Comparison of ENCODE assay signal across 1 cellular context in the genomic region with DNA sequence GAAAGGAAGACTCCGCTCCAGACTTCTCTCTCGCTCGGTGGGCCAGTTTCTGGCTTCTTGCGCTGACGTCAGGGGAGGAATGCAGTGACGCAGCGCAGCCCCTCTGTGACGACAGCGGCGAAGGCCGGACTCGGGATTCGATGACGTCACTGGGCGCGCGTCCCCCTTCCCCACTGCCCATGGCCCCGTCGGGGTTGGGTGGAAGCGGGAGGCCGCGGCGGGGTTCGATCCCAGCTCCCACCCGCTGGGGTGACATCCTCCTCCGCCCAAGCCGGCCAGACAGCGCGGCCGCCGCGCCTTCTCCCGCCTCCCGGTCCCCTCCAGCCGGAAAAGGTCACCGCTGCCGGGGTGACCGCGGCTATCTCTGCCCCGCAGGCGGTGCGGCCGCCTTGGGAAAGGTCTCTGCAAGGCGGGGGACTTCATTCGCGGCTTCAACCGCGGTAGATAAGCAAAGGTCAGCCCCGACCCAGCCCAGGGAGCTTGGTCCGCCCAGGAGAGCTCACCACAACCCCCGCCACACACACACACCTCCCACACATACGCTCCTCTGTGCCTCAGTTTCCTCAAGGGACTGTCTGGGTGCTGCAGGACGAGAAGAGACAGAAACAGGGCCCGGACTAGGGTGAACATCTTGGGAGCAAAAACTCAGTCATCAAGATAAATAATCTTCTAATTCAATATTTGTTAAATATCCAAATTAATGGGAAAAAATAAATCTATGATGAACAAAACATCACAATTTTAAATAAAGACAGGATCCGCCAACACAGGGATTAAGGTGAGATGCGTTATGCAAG.
TF ChIP-seq lines count a peak whose summit lies in the region.

No MANE protein-coding gene starts in this region.

TF ChIP-seq in GM12878, 131 proteins besides CTCF, POLR2A, EP300 and RAD21 (continued from another document and continues in another):
- TF ChIP-seq CEBPZ (IDR thresholded peaks at IDR 0.05; ENCODE audit: low read depth, low read length) (no peak), ATF7 (IDR thresholded peaks at IDR 0.05; ENCODE audit: low read depth) (peak; percentile 100), MTA3 (IDR thresholded peaks at IDR 0.05; ENCODE audit: borderline replicate concordance, low read length) (no peak), SMAD1 (IDR thresholded peaks at IDR 0.05; ENCODE audit: low read depth, partially characterized antibody) (no peak), BACH1 (IDR thresholded peaks at IDR 0.05; ENCODE audit: borderline replicate concordance) (peak; percentile 78), ZSCAN29 (IDR thresholded peaks at IDR 0.05) (no peak), MEF2A (IDR thresholded peaks at IDR 0.05; ENCODE audit: insufficient read depth, low read depth, low read length) (no peak), ZNF622 (IDR thresholded peaks at IDR 0.05) (no peak), FOS (IDR thresholded peaks at IDR 0.05; ENCODE audit: borderline replicate concordance, extremely low read depth, insufficient read length) (no peak), PML (IDR thresholded peaks at IDR 0.05; ENCODE audit: low read length) (no peak), HSF1 (IDR thresholded peaks at IDR 0.05; ENCODE audit: low read depth, low read length) (no peak), KDM1A (IDR thresholded peaks at IDR 0.05; ENCODE audit: borderline replicate concordance) (no peak), USF2 (IDR thresholded peaks at IDR 0.05; ENCODE audit: borderline replicate concordance, low read depth, low read length) (no peak), STAT3 (IDR thresholded peaks at IDR 0.05; ENCODE audit: low read depth, low read length) (peak; percentile 37; the same call in 1 of the 2 replicates), EGR1 (IDR thresholded peaks at IDR 0.05; ENCODE audit: borderline replicate concordance in 1 of 2, low read depth in 2 of 2, low read length in 2 of 2) (no peak), ZBTB33 (IDR thresholded peaks at IDR 0.05) (no peak), POLR2AphosphoS2 (IDR thresholded peaks at IDR 0.05; ENCODE audit: low read depth, low read length) (no peak; the same call in 1 of the 2 replicates), SREBF1 (IDR thresholded peaks at IDR 0.05; ENCODE audit: low read length) (0 out of 2 replicates have a peak, but pooled peaks have one; percentile 5), IKZF2 (IDR thresholded peaks at IDR 0.05) (peak; percentile 62 to 89), CBFB (IDR thresholded peaks at IDR 0.05; ENCODE audit: low read depth) (0 out of 2 replicates have a peak, but pooled peaks have one; percentile 8), NFXL1 (IDR thresholded peaks at IDR 0.05; ENCODE audit: borderline replicate concordance) (no peak), CBX5 (IDR thresholded peaks at IDR 0.05; ENCODE audit: low read depth) (no peak), TCF3 (IDR thresholded peaks at IDR 0.05; ENCODE audit: borderline replicate concordance, insufficient read depth, low read depth, low read length) (0 out of 2 replicates have a peak, but pooled peaks have one; percentile 49), ETV6 (conservative IDR thresholded peaks at IDR 0.05 in 1 of 2, IDR thresholded peaks at IDR 0.05 in 1 of 2; ENCODE audit: borderline replicate concordance in 1 of 2, low read depth in 1 of 2) (no peak), YBX1 (IDR thresholded peaks at IDR 0.05) (no peak), SUPT20H (IDR thresholded peaks at IDR 0.05; ENCODE audit: borderline replicate concordance, control insufficient read depth, low read depth, low read length) (no peak)
- TF ChIP-seq, protein P1, sequence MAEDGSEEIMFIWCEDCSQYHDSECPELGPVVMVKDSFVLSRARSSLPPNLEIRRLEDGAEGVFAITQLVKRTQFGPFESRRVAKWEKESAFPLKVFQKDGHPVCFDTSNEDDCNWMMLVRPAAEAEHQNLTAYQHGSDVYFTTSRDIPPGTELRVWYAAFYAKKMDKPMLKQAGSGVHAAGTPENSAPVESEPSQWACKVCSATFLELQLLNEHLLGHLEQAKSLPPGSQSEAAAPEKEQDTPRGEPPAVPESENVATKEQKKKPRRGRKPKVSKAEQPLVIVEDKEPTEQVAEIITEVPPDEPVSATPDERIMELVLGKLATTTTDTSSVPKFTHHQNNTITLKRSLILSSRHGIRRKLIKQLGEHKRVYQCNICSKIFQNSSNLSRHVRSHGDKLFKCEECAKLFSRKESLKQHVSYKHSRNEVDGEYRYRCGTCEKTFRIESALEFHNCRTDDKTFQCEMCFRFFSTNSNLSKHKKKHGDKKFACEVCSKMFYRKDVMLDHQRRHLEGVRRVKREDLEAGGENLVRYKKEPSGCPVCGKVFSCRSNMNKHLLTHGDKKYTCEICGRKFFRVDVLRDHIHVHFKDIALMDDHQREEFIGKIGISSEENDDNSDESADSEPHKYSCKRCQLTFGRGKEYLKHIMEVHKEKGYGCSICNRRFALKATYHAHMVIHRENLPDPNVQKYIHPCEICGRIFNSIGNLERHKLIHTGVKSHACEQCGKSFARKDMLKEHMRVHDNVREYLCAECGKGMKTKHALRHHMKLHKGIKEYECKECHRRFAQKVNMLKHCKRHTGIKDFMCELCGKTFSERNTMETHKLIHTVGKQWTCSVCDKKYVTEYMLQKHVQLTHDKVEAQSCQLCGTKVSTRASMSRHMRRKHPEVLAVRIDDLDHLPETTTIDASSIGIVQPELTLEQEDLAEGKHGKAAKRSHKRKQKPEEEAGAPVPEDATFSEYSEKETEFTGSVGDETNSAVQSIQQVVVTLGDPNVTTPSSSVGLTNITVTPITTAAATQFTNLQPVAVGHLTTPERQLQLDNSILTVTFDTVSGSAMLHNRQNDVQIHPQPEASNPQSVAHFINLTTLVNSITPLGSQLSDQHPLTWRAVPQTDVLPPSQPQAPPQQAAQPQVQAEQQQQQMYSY (CRISPR knock-in tag; IDR thresholded peaks at IDR 0.05) = peak; percentile 83; the same call in 1 of the 2 replicates
- TF ChIP-seq, protein P2, sequence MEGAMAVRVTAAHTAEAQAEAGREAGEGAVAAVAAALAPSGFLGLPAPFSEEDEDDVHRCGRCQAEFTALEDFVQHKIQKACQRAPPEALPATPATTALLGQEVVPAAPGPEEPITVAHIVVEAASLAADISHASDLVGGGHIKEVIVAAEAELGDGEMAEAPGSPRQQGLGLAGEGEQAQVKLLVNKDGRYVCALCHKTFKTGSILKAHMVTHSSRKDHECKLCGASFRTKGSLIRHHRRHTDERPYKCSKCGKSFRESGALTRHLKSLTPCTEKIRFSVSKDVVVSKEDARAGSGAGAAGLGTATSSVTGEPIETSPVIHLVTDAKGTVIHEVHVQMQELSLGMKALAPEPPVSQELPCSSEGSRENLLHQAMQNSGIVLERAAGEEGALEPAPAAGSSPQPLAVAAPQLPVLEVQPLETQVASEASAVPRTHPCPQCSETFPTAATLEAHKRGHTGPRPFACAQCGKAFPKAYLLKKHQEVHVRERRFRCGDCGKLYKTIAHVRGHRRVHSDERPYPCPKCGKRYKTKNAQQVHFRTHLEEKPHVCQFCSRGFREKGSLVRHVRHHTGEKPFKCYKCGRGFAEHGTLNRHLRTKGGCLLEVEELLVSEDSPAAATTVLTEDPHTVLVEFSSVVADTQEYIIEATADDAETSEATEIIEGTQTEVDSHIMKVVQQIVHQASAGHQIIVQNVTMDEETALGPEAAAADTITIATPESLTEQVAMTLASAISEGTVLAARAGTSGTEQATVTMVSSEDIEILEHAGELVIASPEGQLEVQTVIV (IDR thresholded peaks at IDR 0.05; ENCODE audit: borderline replicate concordance, partially characterized antibody) = no peak
- TF ChIP-seq, protein P3, sequence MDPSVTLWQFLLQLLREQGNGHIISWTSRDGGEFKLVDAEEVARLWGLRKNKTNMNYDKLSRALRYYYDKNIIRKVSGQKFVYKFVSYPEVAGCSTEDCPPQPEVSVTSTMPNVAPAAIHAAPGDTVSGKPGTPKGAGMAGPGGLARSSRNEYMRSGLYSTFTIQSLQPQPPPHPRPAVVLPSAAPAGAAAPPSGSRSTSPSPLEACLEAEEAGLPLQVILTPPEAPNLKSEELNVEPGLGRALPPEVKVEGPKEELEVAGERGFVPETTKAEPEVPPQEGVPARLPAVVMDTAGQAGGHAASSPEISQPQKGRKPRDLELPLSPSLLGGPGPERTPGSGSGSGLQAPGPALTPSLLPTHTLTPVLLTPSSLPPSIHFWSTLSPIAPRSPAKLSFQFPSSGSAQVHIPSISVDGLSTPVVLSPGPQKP (IDR thresholded peaks at IDR 0.05; ENCODE audit: low read depth, low read length) = peak; percentile 54; the same call in 1 of the 2 replicates
- TF ChIP-seq, protein P4, sequence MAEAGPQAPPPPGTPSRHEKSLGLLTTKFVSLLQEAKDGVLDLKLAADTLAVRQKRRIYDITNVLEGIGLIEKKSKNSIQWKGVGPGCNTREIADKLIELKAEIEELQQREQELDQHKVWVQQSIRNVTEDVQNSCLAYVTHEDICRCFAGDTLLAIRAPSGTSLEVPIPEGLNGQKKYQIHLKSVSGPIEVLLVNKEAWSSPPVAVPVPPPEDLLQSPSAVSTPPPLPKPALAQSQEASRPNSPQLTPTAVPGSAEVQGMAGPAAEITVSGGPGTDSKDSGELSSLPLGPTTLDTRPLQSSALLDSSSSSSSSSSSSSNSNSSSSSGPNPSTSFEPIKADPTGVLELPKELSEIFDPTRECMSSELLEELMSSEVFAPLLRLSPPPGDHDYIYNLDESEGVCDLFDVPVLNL (IDR thresholded peaks at IDR 0.05; ENCODE audit: low read depth, low read length) = no peak
